ENCODE assay signal across 8 cellular contexts in the genomic region with DNA sequence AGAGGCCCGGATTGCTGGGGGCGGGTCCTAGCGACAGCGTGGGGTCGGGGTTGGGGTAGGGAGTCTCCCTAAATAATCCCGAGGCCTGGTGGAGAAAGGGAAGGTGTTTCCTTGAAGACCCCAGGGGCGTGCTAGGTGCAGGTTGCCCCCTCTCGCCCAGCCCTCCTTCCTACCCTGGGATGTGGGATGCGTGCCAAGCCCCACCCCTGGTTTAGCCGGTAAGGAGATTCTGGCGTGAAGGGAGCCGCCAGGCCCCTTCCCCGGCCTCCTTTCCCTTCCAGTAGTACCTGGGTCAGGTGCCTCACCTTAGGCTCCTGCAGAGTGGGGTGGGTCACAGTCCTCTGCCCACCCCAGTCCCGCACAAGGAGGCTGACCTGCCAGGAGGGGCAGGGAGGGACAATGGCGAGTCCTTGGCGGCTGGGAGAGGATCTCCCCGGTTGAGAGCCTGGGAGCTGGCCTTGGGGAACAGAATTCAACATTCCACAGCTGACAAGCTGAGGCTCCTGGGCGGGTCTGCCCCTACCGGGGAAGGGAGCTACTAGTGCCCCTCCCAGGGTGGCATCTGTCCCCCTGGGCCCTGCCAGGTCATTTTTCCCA. TPM values are rescaled to one million over a fixed set of nuclear protein-coding genes. Genes with fewer than 3 reads are reported as not detected.
DNase-seq lines count a peak whose midpoint lies in the region; ATAC-seq and TF ChIP-seq lines count a peak whose summit lies in the region.

No MANE protein-coding gene starts in this region.

- no peak for ATAC-seq in GM18520 (IDR thresholded peaks at IDR 0.05; ENCODE audit: unreplicated experiment)

- H3K4me3 Mint-ChIP-seq in T-helper 1 cell treated with Interleukin-12 subunit alpha and Interleukin-12 subunit beta and Interleukin-4 antibody, amounts not matched to agents 30 μg/mL and 1 μg/mL, for 36 hours = peak overlapping the region; percentile 90

- H3K4me3 ChIP-seq in ectodermal cell (ENCODE audit: insufficient read depth, low read depth, low read length) = peak overlapping the region; percentile 65
- peak overlapping the region; percentile 69 for H3K4me3 ChIP-seq in mesodermal cell (ENCODE audit: extremely low read depth, insufficient read depth, low read length, poor library complexity, severe bottlenecking)
- peak overlapping the region; percentile 63 to 71 for H3K4me3 ChIP-seq in uterus

- H3K4me1 Mint-ChIP-seq in T-helper 1 cell treated with Interleukin-12 subunit alpha and Interleukin-12 subunit beta and Interleukin-4 antibody, amounts not matched to agents 30 μg/mL and 1 μg/mL, for 36 hours (ENCODE audit: low read depth) = peaks cover 46% of the 10 kb centered on the region

- peak overlapping the region; percentile 89 for H3K27ac Mint-ChIP-seq in T-helper 1 cell treated with Interleukin-12 subunit alpha and Interleukin-12 subunit beta and Interleukin-4 antibody, amounts not matched to agents 30 μg/mL and 1 μg/mL, for 36 hours

- H3K36me3 ChIP-seq in ectodermal cell (ENCODE audit: control insufficient read depth, insufficient read depth, low read length) (no peaks in the 10 kb centered on the region), mesodermal cell (ENCODE audit: control insufficient read depth, insufficient read depth, low read length) (peaks cover 11% of the 10 kb centered on the region), uterus (no peaks in the 10 kb centered on the region)

- no peak for TF ChIP-seq CTCF in uterus (IDR thresholded peaks at IDR 0.05)

- no peaks in the 10 kb centered on the region for H3K9me3 ChIP-seq in ectodermal cell (ENCODE audit: control insufficient read depth, low read length)
- H3K9me3 ChIP-seq in mesodermal cell (ENCODE audit: control insufficient read depth, low read length) = no peaks in the 10 kb centered on the region
- no peaks in the 10 kb centered on the region for H3K9me3 ChIP-seq in uterus

- no peaks in the 10 kb centered on the region for H3K27me3 Mint-ChIP-seq in T-helper 1 cell treated with Interleukin-12 subunit alpha and Interleukin-12 subunit beta and Interleukin-4 antibody, amounts not matched to agents 30 μg/mL and 1 μg/mL, for 36 hours (ENCODE audit: low read depth)

- DNase-seq in T-helper 1 cell = no peak
- peak; percentile 55 for DNase-seq in OCI-M1 (lab: John Stamatoyannopoulos, UW)
- DNase-seq in uterus = peak; percentile 60 to 65
- DNase-seq in AML-193 (lab: John Stamatoyannopoulos, UW) = no peak

- intact Hi-C loops in uterus (cut with DNase I; ENCODE audit: low total_unique reads) = no loop called here

- no peak for TF ChIP-seq POLR2A in uterus (IDR thresholded peaks at IDR 0.05)

- H3K27ac ChIP-seq in ectodermal cell (ENCODE audit: insufficient read depth, low read depth, low read length, poor library complexity, severe bottlenecking) = no peak overlapping the region
- H3K27ac ChIP-seq in mesodermal cell (ENCODE audit: low read depth, low read length, severe bottlenecking) = no peak overlapping the region
- peak overlapping the region; percentile 58 to 78 for H3K27ac ChIP-seq in uterus

- 13 to 14% methylated on average over 19 of the region's 19 CpGs for WGBS in ectodermal cell, 2 experiments
- WGBS in mesodermal cell (ENCODE audit: insufficient coverage in 2 of 2), 2 experiments = 28 to 40% methylated on average over 7 to 11 of the region's 19 CpGs

- H3K36me3 Mint-ChIP-seq in T-helper 1 cell treated with Interleukin-12 subunit alpha and Interleukin-12 subunit beta and Interleukin-4 antibody, amounts not matched to agents 30 μg/mL and 1 μg/mL, for 36 hours (ENCODE audit: low read depth) = peaks cover 5% of the 10 kb centered on the region

- H3K4me1 ChIP-seq in ectodermal cell (ENCODE audit: control insufficient read depth, insufficient read depth, low read length) (peaks cover 25% of the 10 kb centered on the region), mesodermal cell (ENCODE audit: control insufficient read depth, insufficient read depth, low read length, poor library complexity, severe bottlenecking) (peaks cover 9% of the 10 kb centered on the region), uterus (peaks cover 0 to 6% of the 10 kb centered on the region in 2 donors)

- H3K27me3 ChIP-seq in ectodermal cell (ENCODE audit: control insufficient read depth, insufficient read depth, low read length, poor library complexity, severe bottlenecking) (peaks cover 3% of the 10 kb centered on the region), uterus (no peaks in the 10 kb centered on the region)

- H3K9me3 Mint-ChIP-seq in T-helper 1 cell treated with Interleukin-12 subunit alpha and Interleukin-12 subunit beta and Interleukin-4 antibody, amounts not matched to agents 30 μg/mL and 1 μg/mL, for 36 hours = no peaks in the 10 kb centered on the region

RNA-seq across cellular contexts. Expression of a gene that starts 0.7 kb away (rescaled TPM):
- polyA plus RNA-seq in ectodermal cell (2013, experiment 1 of 4) = 34.7 TPM
- 36.1 TPM for polyA plus RNA-seq in ectodermal cell (2013, experiment 2 of 4)
- polyA plus RNA-seq in ectodermal cell (2013, experiment 3 of 4) = 28.0 TPM
- 35.8 TPM for polyA plus RNA-seq in ectodermal cell (2013, experiment 4 of 4)
- 37.5 TPM for polyA plus RNA-seq in mesodermal cell (2013, experiment 1 of 2)
- 30.0 TPM for polyA plus RNA-seq in mesodermal cell (2013, experiment 2 of 2)
- total RNA-seq in uterus = 10 to 100 TPM in 3 of 4 donors, 1 to 10 TPM in 1; 10.0 to 45.6 (median 20.2) TPM

RNA-seq across cellular contexts. Expression of a gene that starts 17.5 kb away (rescaled TPM):
- polyA plus RNA-seq in ectodermal cell (2013, experiment 1 of 4) = not detected
- 0.18 TPM for polyA plus RNA-seq in ectodermal cell (2013, experiment 2 of 4)
- not detected for polyA plus RNA-seq in ectodermal cell (2013, experiment 3 of 4)
- polyA plus RNA-seq in ectodermal cell (2013, experiment 4 of 4) = not detected
- polyA plus RNA-seq in mesodermal cell (2013, experiment 1 of 2) = not detected
- polyA plus RNA-seq in mesodermal cell (2013, experiment 2 of 2) = not detected
- total RNA-seq in uterus = not detected

RNA-seq across cellular contexts. Expression of a gene that starts 17.6 kb away (rescaled TPM):
- polyA plus RNA-seq in ectodermal cell (2013, experiment 1 of 4) = 0.56 TPM
- polyA plus RNA-seq in ectodermal cell (2013, experiment 2 of 4) = 1.0 TPM
- 0.59 TPM for polyA plus RNA-seq in ectodermal cell (2013, experiment 3 of 4)
- polyA plus RNA-seq in ectodermal cell (2013, experiment 4 of 4) = 0.36 TPM
- not detected for polyA plus RNA-seq in mesodermal cell (2013, experiment 1 of 2)
- polyA plus RNA-seq in mesodermal cell (2013, experiment 2 of 2) = not detected
- not detected for total RNA-seq in uterus

RNA-seq across cellular contexts. Expression of a gene that starts 38.0 kb away (rescaled TPM):
- polyA plus RNA-seq in ectodermal cell (2013, experiment 1 of 4) = 6.6 TPM
- polyA plus RNA-seq in ectodermal cell (2013, experiment 2 of 4) = 6.3 TPM
- 4.5 TPM for polyA plus RNA-seq in ectodermal cell (2013, experiment 3 of 4)
- polyA plus RNA-seq in ectodermal cell (2013, experiment 4 of 4) = 4.3 TPM
- 2.4 TPM for polyA plus RNA-seq in mesodermal cell (2013, experiment 1 of 2)
- 1.6 TPM for polyA plus RNA-seq in mesodermal cell (2013, experiment 2 of 2)
- total RNA-seq in uterus = 1 to 10 TPM in 1 of 4 donors, under 1 TPM in 1, not detected in 2; 0.40 to 1.4 TPM

Comparison
In these comparisons a context has a peak if more than half of its experiments do, and no peak if none do; other contexts are left out.
1. DNase-seq: peak in OCI-M1 (single experiment) and uterus (2 of 2); none in T-helper 1 cell (0 of 5) and AML-193 (0 of 2).
2. H3K27ac ChIP-seq: peak in uterus (2 of 2); none in ectodermal cell (single experiment) and mesodermal cell (single experiment).
3. Peak in every context shown above with its lines, with median percentiles within 50 percentile points of each other: H3K4me3 ChIP-seq.